13 cellular contexts compared by ENCODE assay signal in the genomic region with DNA sequence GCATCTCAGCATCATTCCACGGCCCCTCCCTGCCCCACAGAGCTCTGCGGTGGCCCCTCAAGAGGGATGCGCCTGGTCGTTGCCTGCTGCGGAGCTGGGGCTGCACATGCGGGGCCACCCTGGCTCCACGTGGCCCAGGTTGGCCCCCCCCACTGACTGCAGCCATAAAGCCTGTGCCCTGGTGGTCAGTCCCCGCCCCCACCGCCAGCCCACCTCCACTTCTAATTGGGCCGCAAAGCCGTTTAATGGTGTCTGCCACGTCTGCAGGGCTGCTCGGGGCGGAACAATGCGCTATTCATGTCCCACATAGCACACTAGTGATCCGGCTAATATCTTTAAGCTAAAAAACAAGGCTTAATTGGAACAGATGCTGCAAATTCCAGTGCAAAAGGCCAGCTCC. TPM values are rescaled to one million over a fixed set of nuclear protein-coding genes. Genes with fewer than 3 reads are reported as not detected.
A peak's percentile ranks its signal among the peaks of the same experiment; 100 is the strongest.
DNase-seq lines count a peak whose midpoint lies in the region; ATAC-seq and TF ChIP-seq lines count a peak whose summit lies in the region.
"Had no signal": no experiment of that assay in that cellular context is flagged by ENCODE, and none has a peak within 500 bp of the region (broad histone marks: within the 10 kb centered on the region; RNA-seq: fewer than 3 reads in every experiment).

No MANE protein-coding gene starts in this region.

- no peaks in the 10 kb centered on the region for H3K27me3 ChIP-seq in SJCRH30
- H3K27me3 ChIP-seq: BLaER1 had no signal

- TF ChIP-seq CTCF in mucosa of descending colon (IDR thresholded peaks at IDR 0.05) (no peak), WTC11 (IDR thresholded peaks at IDR 0.05) (no peak)

- intact Hi-C loops in mucosa of descending colon (cut with DNase I, micrococcal nuclease): no loop called here

- CTCF ChIA-PET in WTC11 (lab: Charles Lee): interaction anchor here (0.8 kb wide), 1 partner anchor 24 kb away, joined by 3 read pairs; no protein-coding TSS in a partner anchor

- no peaks in the 10 kb centered on the region for H3K36me3 ChIP-seq in SJCRH30
- no peaks in the 10 kb centered on the region for H3K36me3 ChIP-seq in mucosa of descending colon (ENCODE audit: low read depth)
- H3K36me3 ChIP-seq: BLaER1 had no signal

- peak overlapping the region; percentile 83 for H3K27ac ChIP-seq in SJCRH30
- peak overlapping the region; percentile 22 for H3K27ac ChIP-seq in cingulate gyrus (ENCODE audit: low read depth, low read length)
- peak overlapping the region; percentile 72 for H3K27ac ChIP-seq in temporal lobe (ENCODE audit: low read depth, low read length)
- H3K27ac ChIP-seq: BLaER1 had no signal

- ATAC-seq in mucosa of descending colon: no peak
- ATAC-seq in HG03045 (IDR thresholded peaks at IDR 0.05; ENCODE audit: unreplicated experiment): no peak
- ATAC-seq in WTC11: no peak

- POLR2A ChIA-PET in WTC11 (lab: Charles Lee): no interaction called here

- H3K9me3 ChIP-seq in SJCRH30 (replicated peaks) (0 out of 2 replicates have a peak, but pooled peaks cover 2% of the 10 kb centered on the region), mucosa of descending colon (no peaks in the 10 kb centered on the region)
- H3K9me3 ChIP-seq: BLaER1 had no signal

- peak; percentile 76 to 80 for DNase-seq in SJCRH30
- peak in 2 of 3 donors; percentile 12 to 36 for DNase-seq in mucosa of descending colon
- DNase-seq in stimulated activated CD4-positive, alpha-beta T cell treated with anti-CD3 and anti-CD28 coated beads, Interleukin-4, amount 100 ng/mL, for 1 hour: no peak
- no peak for DNase-seq in WTC11 (ENCODE audit: low spot score)
- DNase-seq: GOT3, KG1, NCI-H1092, NCI-H1694 had no signal

- H3K4me1 Mint-ChIP-seq in WTC11: no peaks in the 10 kb centered on the region

- peaks cover 34% of the 10 kb centered on the region for H3K9me3 Mint-ChIP-seq in WTC11

- peaks cover 24% of the 10 kb centered on the region for H3K36me3 Mint-ChIP-seq in WTC11

- H3K4me1 ChIP-seq in SJCRH30 (peaks cover 34% of the 10 kb centered on the region), mucosa of descending colon (ENCODE audit: low read depth) (no peaks in the 10 kb centered on the region)

- H3K4me3 ChIP-seq in SJCRH30 (peak overlapping the region; percentile 40), mucosa of descending colon (no peak overlapping the region)
- H3K4me3 ChIP-seq: BLaER1 had no signal

- H3K27me3 Mint-ChIP-seq in WTC11 (ENCODE audit: low read depth): peaks cover 3% of the 10 kb centered on the region

- no peak overlapping the region for H3K27ac Mint-ChIP-seq in WTC11

- no peak overlapping the region for H3K4me3 Mint-ChIP-seq in WTC11

TF ChIP-seq in WTC11, 78 proteins besides CTCF, POLR2A, EP300 and RAD21:
- TF ChIP-seq CREM (CRISPR knock-in tag; IDR thresholded peaks at IDR 0.05) (no peak), ZNF317 (CRISPR knock-in tag; IDR thresholded peaks at IDR 0.05; ENCODE audit: borderline replicate concordance, low read depth) (no peak)

RNA-seq across cellular contexts. Expression of a gene that starts 33.5 kb away (rescaled TPM):
- not detected in 2 replicates for total RNA-seq in SJCRH30 (2014; rRNA removed; shearing (Covaris generic))
- total RNA-seq in mucosa of descending colon (not detected), temporal lobe (not detected), WTC11 (2021) (not detected in 3 replicates)
- total RNA-seq: MCF 10A had no signal

Comparison
In these comparisons a context has a peak if more than half of its experiments do, and no peak if none do; other contexts are left out.
1. DNase-seq: peak in SJCRH30 (2 of 2) and mucosa of descending colon (2 of 3); none in stimulated activated CD4-positive, alpha-beta T cell treated with anti-CD3 and anti-CD28 coated beads, Interleukin-4, amount 100 ng/mL, for 1 hour (single experiment) and WTC11 (single experiment).
2. H3K27ac ChIP-seq: peak in every context shown above with its lines; median percentile 83 in SJCRH30; 72 in temporal lobe; 22 in cingulate gyrus.